22 cellular contexts compared by ENCODE assay signal in genomic region chr6:74742793-74743508, GRCh38.
DNase-seq lines count a peak whose midpoint lies in the region; ATAC-seq and TF ChIP-seq lines count a peak whose summit lies in the region.
"Had no signal": no experiment of that assay in that cellular context is flagged by ENCODE, and none has a peak within 500 bp of the region (broad histone marks: within the 10 kb centered on the region; RNA-seq: fewer than 3 reads in every experiment).

No MANE protein-coding gene starts in this region.

- no peaks in the 10 kb centered on the region for H3K9me3 ChIP-seq in thyroid gland
- H3K9me3 ChIP-seq: MG63 had no signal

- intact Hi-C loops in thyroid gland (cut with DNase I): no loop called here

- WGBS in thyroid gland, 2 donors: 94 to 97% methylated on average over 3 of the region's 3 CpGs

- TF ChIP-seq POLR2A in thyroid gland (IDR thresholded peaks at IDR 0.05): no peak

- H3K4me1 ChIP-seq in thyroid gland: no peaks in the 10 kb centered on the region
- H3K4me1 ChIP-seq: foreskin keratinocyte, neural progenitor cell had no signal

- no peaks in the 10 kb centered on the region for H3K36me3 ChIP-seq in thyroid gland
- H3K36me3 ChIP-seq: MG63, neural progenitor cell had no signal

- peak; percentile 6 for DNase-seq in GM12865 (ENCODE audit: low read depth)
- no peak for DNase-seq in NCI-H510A treated with DMSO at 0.1 percent for 48 hours (lab: John Stamatoyannopoulos, UW)
- no peak for DNase-seq in thyroid gland
- no peak for DNase-seq in occipital lobe (lab: John Stamatoyannopoulos, UW)
- no peak for DNase-seq in EL
- DNase-seq: activated gamma-delta T cell treated with Interleukin-2 at 50 U/mL for 16 hours; aorta; CD4-positive, alpha-beta T cell; foreskin keratinocyte; HCEC 1CT; left colon; MG63; NCI-H1930; NCI-H510A; right cardiac atrium; SIG-M5; T-helper 2 cell had no signal

- TF ChIP-seq CTCF in GM12865 (IDR thresholded peaks at IDR 0.05; ENCODE audit: insufficient read depth, low read depth, low read length, missing control alignments): no peak
- no peak for TF ChIP-seq CTCF in thyroid gland (IDR thresholded peaks at IDR 0.05)

- H3K27me3 ChIP-seq in thyroid gland: no peaks in the 10 kb centered on the region
- H3K27me3 ChIP-seq: foreskin keratinocyte, MG63, neural progenitor cell had no signal

- H3K4me3 ChIP-seq in GM12865 (ENCODE audit: low read depth, low read length) (no peak overlapping the region), thyroid gland (replicated peaks in 1 of 3) (no peak overlapping the region)
- H3K4me3 ChIP-seq: MG63, neural progenitor cell had no signal

- ATAC-seq in GM19438 (IDR thresholded peaks at IDR 0.05; ENCODE audit: low read depth, unreplicated experiment): peak; percentile 96
- ATAC-seq in HG02798 (IDR thresholded peaks at IDR 0.05; ENCODE audit: poor library complexity, unreplicated experiment): peak; percentile 62
- ATAC-seq in HG03439 (IDR thresholded peaks at IDR 0.05; ENCODE audit: unreplicated experiment): peak; percentile 75
- ATAC-seq: activated CD4-positive, CD25-positive, alpha-beta regulatory T cell treated with anti-CD3 and anti-CD28 coated beads, Interleukin-2, amount 50 U/mL, for 24 hours; foreskin keratinocyte; left colon; right cardiac atrium had no signal

- H3K27ac ChIP-seq in thyroid gland: no peak overlapping the region
- H3K27ac ChIP-seq: foreskin keratinocyte, neural progenitor cell had no signal
